Comparison of ENCODE assay signal across 12 cellular contexts in genomic region chr1:166721145-166721544, GRCh38.
"Had no signal": no experiment of that assay in that cellular context is flagged by ENCODE, and none has a peak within 500 bp of the region (broad histone marks: within the 10 kb centered on the region; RNA-seq: fewer than 3 reads in every experiment).

No MANE protein-coding gene starts in this region.

- H3K4me3 Mint-ChIP-seq: activated naive CD4-positive, alpha-beta T cell treated with anti-CD3 and anti-CD28 coated beads for 36 hours; activated T-helper 17 cell treated with anti-CD3 and anti-CD28 coated beads, Interleukin-2, amount 50 U/mL, for 72 hours; natural killer cell treated with Interleukin-12 subunit alpha and Interleukin-12 subunit beta and Interleukin-15 and Interleukin-18, amount 100 ng/mL, for 72 hours; type B pancreatic cell had no signal

- H3K27me3 Mint-ChIP-seq: type B pancreatic cell had no signal

- H3K27me3 ChIP-seq: sigmoid colon had no signal

- DNase-seq: activated CD4-positive, alpha-beta T cell treated with anti-CD3 and anti-CD28 coated beads, Interleukin-2, amount 50 U/mL, for 1 hour; activated naive CD4-positive, alpha-beta T cell treated with anti-CD3 and anti-CD28 coated beads for 36 hours; activated T-cell treated with anti-CD3 and anti-CD28 coated beads for 4 hours; central memory CD4-positive, alpha-beta T cell; glutamatergic neuron; left cardiac atrium; sigmoid colon; stimulated activated CD4-positive, alpha-beta T cell treated with anti-CD3 and anti-CD28 coated beads, Interleukin-12 subunit alpha, Interleukin-12 subunit beta, amount 100 ng/mL, for 4 hours; stimulated activated naive CD4-positive, alpha-beta T cell treated with Interleukin-2 at 50 U/mL for 16 hours had no signal

- H3K4me1 Mint-ChIP-seq: activated T-helper 17 cell treated with anti-CD3 and anti-CD28 coated beads, Interleukin-2, amount 50 U/mL, for 72 hours had no signal

- H3K27ac ChIP-seq: sigmoid colon had no signal

- H3K27ac Mint-ChIP-seq: activated naive CD4-positive, alpha-beta T cell treated with anti-CD3 and anti-CD28 coated beads for 36 hours; activated T-helper 17 cell treated with anti-CD3 and anti-CD28 coated beads, Interleukin-2, amount 50 U/mL, for 72 hours; natural killer cell treated with Interleukin-12 subunit alpha and Interleukin-12 subunit beta and Interleukin-15 and Interleukin-18, amount 100 ng/mL, for 72 hours; type B pancreatic cell had no signal

- H3K9me3 Mint-ChIP-seq: activated T-helper 17 cell treated with anti-CD3 and anti-CD28 coated beads, Interleukin-2, amount 50 U/mL, for 72 hours; natural killer cell treated with Interleukin-12 subunit alpha and Interleukin-12 subunit beta and Interleukin-15 and Interleukin-18, amount 100 ng/mL, for 72 hours; type B pancreatic cell had no signal

- H3K4me3 ChIP-seq: sigmoid colon had no signal

- ATAC-seq: activated T-helper 17 cell treated with anti-CD3 and anti-CD28 coated beads, Interleukin-2, amount 50 U/mL, for 72 hours; left cardiac atrium; natural killer cell treated with Interleukin-12 subunit alpha and Interleukin-12 subunit beta and Interleukin-15 and Interleukin-18, amount 100 ng/mL, for 72 hours had no signal

- H3K36me3 ChIP-seq: sigmoid colon had no signal

- H3K36me3 Mint-ChIP-seq: natural killer cell treated with Interleukin-12 subunit alpha and Interleukin-12 subunit beta and Interleukin-15 and Interleukin-18, amount 100 ng/mL, for 72 hours; type B pancreatic cell had no signal

- H3K4me1 ChIP-seq: sigmoid colon had no signal
